Comparison of ENCODE assay signal across 8 cellular contexts in the genomic region with DNA sequence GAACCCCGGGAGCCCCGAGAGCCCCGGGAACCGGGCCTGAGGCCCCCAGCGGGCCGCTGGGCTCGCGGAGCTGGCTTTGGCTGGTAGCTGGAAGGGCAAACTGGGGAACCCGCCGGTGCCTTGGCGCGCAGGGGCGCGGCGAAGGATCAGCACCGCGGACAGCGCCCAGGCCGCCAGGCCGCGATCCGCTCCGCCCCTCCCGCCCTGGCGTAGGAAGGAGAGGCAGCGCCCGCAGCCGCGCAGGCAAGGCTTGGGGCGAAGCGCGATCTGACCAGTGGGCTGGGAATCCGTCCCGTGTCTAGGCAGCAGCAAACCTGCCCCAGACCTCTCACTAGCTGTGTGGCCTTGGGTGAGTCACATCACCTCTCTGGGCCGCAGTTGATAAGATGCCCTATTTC. TPM values are rescaled to one million over a fixed set of nuclear protein-coding genes. Genes with fewer than 3 reads are reported as not detected.
DNase-seq lines count a peak whose midpoint lies in the region; ATAC-seq and TF ChIP-seq lines count a peak whose summit lies in the region.

No MANE protein-coding gene starts in this region.

- no peak overlapping the region for H3K27ac Mint-ChIP-seq in activated B cell treated with CpG ODN at 0.5 μM for 24 hours

- peaks cover 45% of the 10 kb centered on the region for H3K27me3 Mint-ChIP-seq in activated B cell treated with CpG ODN at 0.5 μM for 24 hours

- H3K4me3 Mint-ChIP-seq in activated B cell treated with CpG ODN at 0.5 μM for 24 hours: no peak overlapping the region

- no peaks in the 10 kb centered on the region for H3K9me3 Mint-ChIP-seq in activated B cell treated with CpG ODN at 0.5 μM for 24 hours

- in situ Hi-C loops in T47D (cut with HindIII; ENCODE audit: low pct_unique_long_range_greater_than_20kb, low sequenced_read_pairs): no loop called here

- POLR2A ChIA-PET in activated B cell treated with CpG ODN at 0.5 μM for 24 hours (lab: Charles Lee): no interaction called here

- CTCF ChIA-PET in activated B cell treated with CpG ODN at 0.5 μM for 24 hours (lab: Charles Lee): no interaction called here

- ATAC-seq in activated B cell treated with CpG ODN at 0.5 μM for 24 hours (ENCODE audit: low read depth) (peak; percentile 99), GM19397 (IDR thresholded peaks at IDR 0.05; ENCODE audit: unreplicated experiment) (no peak)

- DNase-seq in GM03348 (ENCODE audit: low spot score) (peak; percentile 96), NCI-H1048 (lab: John Stamatoyannopoulos, UW) (peak; percentile 47), activated B cell treated with CpG ODN at 0.5 μM for 24 hours (peak; percentile 68), T47D (ENCODE audit: low read depth in 1 of 2, low spot score in 1 of 2) (peak; percentile 78 to 89), iPS-NIHi7 (ENCODE audit: extremely low spot score) (peak; percentile 94), NCI-H1694 (lab: John Stamatoyannopoulos, UW) (no peak)
- peak; percentile 34 to 62 (median 61) for DNase-seq in stimulated activated CD4-positive, alpha-beta T cell treated with anti-CD3 and anti-CD28 coated beads, Interleukin-12 subunit alpha, Interleukin-12 subunit beta, amount 100 ng/mL, for 48 hours (ENCODE audit: low read depth in 2 of 3, low spot score in 1 of 3)

- intact Hi-C loops in activated B cell treated with CpG ODN at 0.5 μM for 24 hours (cut with micrococcal nuclease): no loop called here

- H3K4me1 Mint-ChIP-seq in activated B cell treated with CpG ODN at 0.5 μM for 24 hours: peaks cover 3% of the 10 kb centered on the region

- TF ChIP-seq CTCF in activated B cell treated with CpG ODN at 0.5 μM for 24 hours (IDR thresholded peaks at IDR 0.05): no peak

- H3K36me3 Mint-ChIP-seq in activated B cell treated with CpG ODN at 0.5 μM for 24 hours (ENCODE audit: low read depth): no peaks in the 10 kb centered on the region

RNA-seq across cellular contexts. Expression of a gene that starts 0.3 kb away (rescaled TPM):
- not detected in 2 replicates for total RNA-seq in activated B cell treated with CpG ODN at 0.5 μM for 24 hours

RNA-seq across cellular contexts. Expression of a gene that starts 38.2 kb away (rescaled TPM):
- total RNA-seq in activated B cell treated with CpG ODN at 0.5 μM for 24 hours: 101 and 115 TPM in 2 replicates

RNA-seq across cellular contexts. Expression of a gene that starts 46.5 kb away (rescaled TPM):
- total RNA-seq in activated B cell treated with CpG ODN at 0.5 μM for 24 hours: 2.5 and 2.6 TPM in 2 replicates
